In genomic region chr9:116501871-116502270, GRCh38 we compare ENCODE assay signal across 23 cellular contexts.
DNase-seq lines count a peak whose midpoint lies in the region; ATAC-seq, FAIRE-seq and TF ChIP-seq lines count a peak whose summit lies in the region.
"Had no signal": no experiment of that assay in that cellular context is flagged by ENCODE, and none has a peak within 500 bp of the region (broad histone marks: within the 10 kb centered on the region; RNA-seq: fewer than 3 reads in every experiment).

No MANE protein-coding gene starts in this region.

- no peak overlapping the region for H3K9ac ChIP-seq in astrocyte (ENCODE audit: low read length)
- H3K9ac ChIP-seq: SK-N-SH had no signal

- H3K4me3 ChIP-seq in astrocyte (ENCODE audit: insufficient read depth, low read depth, low read length): no peak overlapping the region
- H3K4me3 ChIP-seq: stomach, uterus had no signal

- H3K4me3 Mint-ChIP-seq in HFFc6 (no peak overlapping the region), astrocyte (ENCODE audit: unreplicated experiment) (no peak overlapping the region)
- H3K4me3 Mint-ChIP-seq in naive thymus-derived CD8-positive, alpha-beta T cell: no peak overlapping the region
- H3K4me3 Mint-ChIP-seq: activated CD4-positive, alpha-beta T cell treated with anti-CD3 and anti-CD28 coated beads, Interleukin-2, amount 10 ng/mL, durations not matched to agents 7 days and 5 days; activated T-cell treated with anti-CD3 and anti-CD28 coated beads, Interleukin-2, amount 50 U/mL, for 24 hours; central memory CD8-positive, alpha-beta T cell; neural crest cell had no signal

- no peaks in the 10 kb centered on the region for H3K36me3 Mint-ChIP-seq in HFFc6 (ENCODE audit: low read depth)
- no peaks in the 10 kb centered on the region for H3K36me3 Mint-ChIP-seq in astrocyte (ENCODE audit: low read depth, unreplicated experiment)
- peaks cover 0 to 8% (median 8%) of the 10 kb centered on the region in 3 donors for H3K36me3 Mint-ChIP-seq in naive thymus-derived CD8-positive, alpha-beta T cell
- H3K36me3 Mint-ChIP-seq: activated naive CD4-positive, alpha-beta T cell treated with anti-CD3 and anti-CD28 coated beads, Interleukin-2, amount 50 U/mL, for 72 hours had no signal

- no peaks in the 10 kb centered on the region for H3K9me3 ChIP-seq in astrocyte (ENCODE audit: insufficient read depth, low read depth, low read length)
- H3K9me3 ChIP-seq: SK-N-SH, stomach, uterus had no signal

- H3K27me3 Mint-ChIP-seq in HFFc6 (ENCODE audit: insufficient read depth) (no peaks in the 10 kb centered on the region), astrocyte (ENCODE audit: low read depth, unreplicated experiment) (no peaks in the 10 kb centered on the region)
- peaks cover 0 to 9% (median 0%) of the 10 kb centered on the region in 5 donors for H3K27me3 Mint-ChIP-seq in naive thymus-derived CD8-positive, alpha-beta T cell
- H3K27me3 Mint-ChIP-seq: activated CD4-positive, alpha-beta T cell treated with anti-CD3 and anti-CD28 coated beads, Interleukin-2, amount 10 ng/mL, durations not matched to agents 7 days and 5 days; activated T-cell treated with anti-CD3 and anti-CD28 coated beads, Interleukin-2, amount 50 U/mL, for 24 hours; central memory CD8-positive, alpha-beta T cell had no signal

- H4K20me1 ChIP-seq in astrocyte (ENCODE audit: insufficient read depth, low read length): no peaks in the 10 kb centered on the region

- H2AFZ ChIP-seq in astrocyte (ENCODE audit: low read depth, low read length): peak overlapping the region; percentile 9

- no peak overlapping the region for H3K27ac Mint-ChIP-seq in HFFc6
- no peak overlapping the region for H3K27ac Mint-ChIP-seq in astrocyte (ENCODE audit: unreplicated experiment)
- no peak overlapping the region for H3K27ac Mint-ChIP-seq in naive thymus-derived CD8-positive, alpha-beta T cell
- H3K27ac Mint-ChIP-seq: activated CD4-positive, alpha-beta T cell treated with anti-CD3 and anti-CD28 coated beads, Interleukin-2, amount 10 ng/mL, durations not matched to agents 7 days and 5 days; activated naive CD4-positive, alpha-beta T cell treated with anti-CD3 and anti-CD28 coated beads, Interleukin-2, amount 50 U/mL, for 72 hours; activated T-cell treated with anti-CD3 and anti-CD28 coated beads, Interleukin-2, amount 50 U/mL, for 24 hours had no signal

- TF ChIP-seq CTCF in HFFc6 (IDR thresholded peaks at IDR 0.05) (no peak), astrocyte (IDR thresholded peaks at IDR 0.05; ENCODE audit: insufficient read depth, low read depth, low read length) (no peak)

- H3K79me2 ChIP-seq in astrocyte (ENCODE audit: insufficient read depth, low read length): no peaks in the 10 kb centered on the region

- in situ Hi-C loops in ACHN (cut with HindIII; ENCODE audit: low pct_ligation_motif_present, low pct_unique_long_range_greater_than_20kb, low sequenced_read_pairs): no loop called here

- H3K36me3 ChIP-seq in astrocyte (ENCODE audit: insufficient read depth, low read length): no peaks in the 10 kb centered on the region
- H3K36me3 ChIP-seq: stomach, uterus had no signal

- FAIRE-seq in astrocyte (lab: Jason Lieb, UNC): peak; percentile 85
- FAIRE-seq: endometrium, H1 had no signal

- peak overlapping the region; percentile 18 for H3K4me2 ChIP-seq in astrocyte (ENCODE audit: low read length)
- H3K4me2 ChIP-seq: SK-N-SH had no signal

- DNase-seq in ACHN (peak; percentile 76), HFFc6 (peak; percentile 65), astrocyte (ENCODE audit: low read depth) (peak; percentile 49), glomerular visceral epithelial cell (ENCODE audit: extremely low spot score) (peak; percentile 78), NCI-H524 (lab: John Stamatoyannopoulos, UW) (no peak)
- no peak for DNase-seq in naive thymus-derived CD8-positive, alpha-beta T cell
- DNase-seq: activated CD4-positive, alpha-beta T cell treated with anti-CD3 and anti-CD28 coated beads, Interleukin-2, amount 10 ng/mL, durations not matched to agents 7 days and 5 days; activated T-cell treated with anti-CD3 and anti-CD28 coated beads, Interleukin-2, amount 50 U/mL, for 24 hours; GF-D8; glutamatergic neuron; MV-4-11; NCI-H2029 treated with DMSO at 0.1 percent for 48 hours; NCI-H524 treated with DMSO at 0.1 percent for 48 hours; SK-N-SH; stomach; uterus had no signal

- H3K4me1 ChIP-seq in astrocyte (ENCODE audit: insufficient read depth, low read length): peaks cover 9% of the 10 kb centered on the region
- H3K4me1 ChIP-seq: stomach, uterus had no signal

- H3K9me3 Mint-ChIP-seq in HFFc6 (no peaks in the 10 kb centered on the region), astrocyte (ENCODE audit: unreplicated experiment) (no peaks in the 10 kb centered on the region)
- peaks cover 0 to 23% (median 3%) of the 10 kb centered on the region in 9 donors for H3K9me3 Mint-ChIP-seq in naive thymus-derived CD8-positive, alpha-beta T cell
- H3K9me3 Mint-ChIP-seq: activated CD4-positive, alpha-beta T cell treated with anti-CD3 and anti-CD28 coated beads, Interleukin-2, amount 10 ng/mL, durations not matched to agents 7 days and 5 days; activated T-cell treated with anti-CD3 and anti-CD28 coated beads, Interleukin-2, amount 50 U/mL, for 24 hours; neural crest cell had no signal

- no peaks in the 10 kb centered on the region for H3K27me3 ChIP-seq in astrocyte (ENCODE audit: insufficient read depth, low read length)
- H3K27me3 ChIP-seq: stomach, uterus had no signal

- no peak overlapping the region for H3K27ac ChIP-seq in astrocyte (ENCODE audit: low read depth, low read length)
- H3K27ac ChIP-seq: stomach, uterus had no signal

- ATAC-seq in HG03432 (IDR thresholded peaks at IDR 0.05; ENCODE audit: unreplicated experiment) (no peak), GM18909 (IDR thresholded peaks at IDR 0.05; ENCODE audit: poor library complexity, unreplicated experiment) (no peak)
- ATAC-seq in naive thymus-derived CD8-positive, alpha-beta T cell: no peak

- POLR2A ChIA-PET in naive thymus-derived CD8-positive, alpha-beta T cell (lab: Charles Lee): no interaction called here

- H3K4me1 Mint-ChIP-seq in HFFc6 (ENCODE audit: low read depth) (peaks cover 55% of the 10 kb centered on the region), astrocyte (ENCODE audit: low read depth, unreplicated experiment) (peaks cover 25% of the 10 kb centered on the region)
- peaks cover 0 to 4% (median 0%) of the 10 kb centered on the region in 4 donors for H3K4me1 Mint-ChIP-seq in naive thymus-derived CD8-positive, alpha-beta T cell
- H3K4me1 Mint-ChIP-seq: activated CD4-positive, alpha-beta T cell treated with anti-CD3 and anti-CD28 coated beads, Interleukin-2, amount 10 ng/mL, durations not matched to agents 7 days and 5 days; central memory CD8-positive, alpha-beta T cell; neural crest cell had no signal

Comparison
In these comparisons a context has a peak if more than half of its experiments do, and no peak if none do; other contexts are left out.
1. DNase-seq: peak in ACHN (single experiment), HFFc6 (single experiment), astrocyte (single experiment) and glomerular visceral epithelial cell (single experiment); none in NCI-H524 (0 of 2) and naive thymus-derived CD8-positive, alpha-beta T cell (0 of 10).